1 cellular context compared by ENCODE assay signal in genomic region chr4:83664071-83664470, GRCh38.
TF ChIP-seq lines count a peak whose summit lies in the region.

No MANE protein-coding gene starts in this region.

TF ChIP-seq in GM23338, 12 proteins besides CTCF, POLR2A, EP300 and RAD21 (continued from another document):
- TF ChIP-seq ETS1 (IDR thresholded peaks at IDR 0.05) (no peak), EZH2 (IDR thresholded peaks at IDR 0.05; ENCODE audit: low read depth, unreplicated experiment) (no peak), ZNF114 (CRISPR knock-in tag; IDR thresholded peaks at IDR 0.05) (no peak)
TF ChIP-seq in GM23338: peak in this region for 0.
